In genomic region chr1:198359024-198359653, GRCh38 we compare ENCODE assay signal across 8 cellular contexts.
DNase-seq lines count a peak whose midpoint lies in the region; ATAC-seq and TF ChIP-seq lines count a peak whose summit lies in the region.

No MANE protein-coding gene starts in this region.

- H3K23ac ChIP-seq in H9 (ENCODE audit: insufficient read length, low read depth, low read length), result no peak overlapping the region

- TF ChIP-seq CTCF in A673 (conservative IDR thresholded peaks at IDR 0.05; ENCODE audit: low read depth, low read length) (peak; percentile 64), H9 (conservative IDR thresholded peaks at IDR 0.05) (peak; percentile 65)

- no peak overlapping the region for H3K56ac ChIP-seq in H9 (ENCODE audit: insufficient read length, low read depth, low read length)

- DNase-seq in A673 (ENCODE audit: low spot score) (peak; percentile 35), H9 (no peak), adipocyte (ENCODE audit: low read depth) (peak; percentile 32), kidney tubule cell (ENCODE audit: low spot score) (peak; percentile 15), posterior vena cava (ENCODE audit: low spot score) (no peak)

- H3K27me3 ChIP-seq in A673 (replicated peaks; ENCODE audit: insufficient read depth, low read depth, low read length, poor library complexity) (no peaks in the 10 kb centered on the region), H9 (ENCODE audit: insufficient read depth, low read length) (no peaks in the 10 kb centered on the region), adipocyte (replicated peaks; ENCODE audit: control insufficient read depth, insufficient read depth, low read length) (no peaks in the 10 kb centered on the region)

- H3K79me2 ChIP-seq in H9 (ENCODE audit: insufficient read depth, low read length), result no peaks in the 10 kb centered on the region

- H2BK20ac ChIP-seq in H9 (ENCODE audit: low read depth, low read length, poor library complexity, severe bottlenecking), result no peak overlapping the region

- H3K79me1 ChIP-seq in H9 (ENCODE audit: insufficient read depth, low read depth, low read length, poor library complexity, severe bottlenecking), result no peaks in the 10 kb centered on the region

- H3K4ac ChIP-seq in H9 (ENCODE audit: low read depth, low read length), result no peak overlapping the region

- H3K9me3 ChIP-seq in A673 (ENCODE audit: low read depth, low read length, poor library complexity, severe bottlenecking) (no peaks in the 10 kb centered on the region), H9 (ENCODE audit: control insufficient read depth, low read depth, low read length) (no peaks in the 10 kb centered on the region), adipocyte (ENCODE audit: control insufficient read depth, low read length) (no peaks in the 10 kb centered on the region)

- H3K4me3 ChIP-seq in A673 (ENCODE audit: low read depth, low read length, poor library complexity, severe bottlenecking) (no peak overlapping the region), adipocyte (ENCODE audit: low read length) (no peak overlapping the region)

- H3K18ac ChIP-seq in H9 (ENCODE audit: insufficient read length, low read depth, low read length), result no peak overlapping the region

- no peaks in the 10 kb centered on the region for H3K9me3 Mint-ChIP-seq in H9
- no peaks in the 10 kb centered on the region for H3K9me3 Mint-ChIP-seq in stimulated activated memory B cell treated with anti-CD40 and anti-IgM and Interleukin-4, amounts not matched to agents 10 μg/mL and 1 μg/mL and 100 μg/mL, for 72 hours

- H3K27ac Mint-ChIP-seq in H9, result no peak overlapping the region
- no peak overlapping the region for H3K27ac Mint-ChIP-seq in stimulated activated memory B cell treated with anti-CD40 and anti-IgM and Interleukin-4, amounts not matched to agents 10 μg/mL and 1 μg/mL and 100 μg/mL, for 72 hours

- H3K4me1 Mint-ChIP-seq in H9, result peaks cover 7% of the 10 kb centered on the region in 2 experiments
- no peaks in the 10 kb centered on the region for H3K4me1 Mint-ChIP-seq in stimulated activated memory B cell treated with anti-CD40 and anti-IgM and Interleukin-4, amounts not matched to agents 10 μg/mL and 1 μg/mL and 100 μg/mL, for 72 hours

- H4K8ac ChIP-seq in H9 (replicated peaks; ENCODE audit: insufficient read length, low read depth, low read length), result no peak overlapping the region

- H2AFZ ChIP-seq in H9 (ENCODE audit: low read length), result no peak overlapping the region

- no peak overlapping the region for H4K5ac ChIP-seq in H9 (ENCODE audit: insufficient read length, low read depth, low read length)

- H2BK5ac ChIP-seq in H9 (ENCODE audit: insufficient read length, low read length), result no peak overlapping the region

- no peak overlapping the region for H3K4me2 ChIP-seq in H9 (ENCODE audit: insufficient read depth, insufficient read length, low read length)

- POLR2A ChIA-PET in A673 (lab: Charles Lee; ENCODE audit: low non-redundant PET), result no interaction called here

- no peak overlapping the region for H2BK15ac ChIP-seq in H9 (ENCODE audit: low read depth, low read length)

- H2BK12ac ChIP-seq in H9 (ENCODE audit: insufficient read length, low read depth, low read length), result no peak overlapping the region

- no CpG with 5 or more reads among the region's 6 CpGs for WGBS in H9 (ENCODE audit: extremely low coverage, insufficient read length, low lambda C conversion rate)

- H3K4me1 ChIP-seq in A673 (ENCODE audit: insufficient read depth, low read length, poor library complexity, severe bottlenecking) (no peaks in the 10 kb centered on the region), H9 (ENCODE audit: insufficient read depth, low read length) (peaks cover 2% of the 10 kb centered on the region; the same call in 1 of the 2 replicates), adipocyte (ENCODE audit: control insufficient read depth, insufficient read depth, low read length) (peaks cover 6% of the 10 kb centered on the region)

- H3K36me3 Mint-ChIP-seq in H9 (ENCODE audit: insufficient read depth in 1 of 3, low read depth in 3 of 3), result no peaks in the 10 kb centered on the region
- H3K36me3 Mint-ChIP-seq in stimulated activated memory B cell treated with anti-CD40 and anti-IgM and Interleukin-4, amounts not matched to agents 10 μg/mL and 1 μg/mL and 100 μg/mL, for 72 hours, result no peaks in the 10 kb centered on the region

- H4K20me1 ChIP-seq in H9 (ENCODE audit: control insufficient read depth, insufficient read depth, insufficient read length), result no peaks in the 10 kb centered on the region

- H2AK5ac ChIP-seq in H9 (ENCODE audit: insufficient read length, low read length), result no peak overlapping the region

- no peaks in the 10 kb centered on the region for H3K27me3 Mint-ChIP-seq in H9 (ENCODE audit: low read depth)
- H3K27me3 Mint-ChIP-seq in stimulated activated memory B cell treated with anti-CD40 and anti-IgM and Interleukin-4, amounts not matched to agents 10 μg/mL and 1 μg/mL and 100 μg/mL, for 72 hours, result peaks cover 10% of the 10 kb centered on the region

- H2BK120ac ChIP-seq in H9 (ENCODE audit: low read depth, low read length, poor library complexity, severe bottlenecking), result no peak overlapping the region

- no peak overlapping the region for H3K4me3 Mint-ChIP-seq in H9
- H3K4me3 Mint-ChIP-seq in stimulated activated memory B cell treated with anti-CD40 and anti-IgM and Interleukin-4, amounts not matched to agents 10 μg/mL and 1 μg/mL and 100 μg/mL, for 72 hours, result no peak overlapping the region

- no peak overlapping the region for H3T11ph ChIP-seq in H9 (ENCODE audit: low read length)

- CTCF ChIA-PET in A673 (lab: Charles Lee), result no interaction called here

- BruUV-seq in A673 (replicated peaks; lab: Mats Ljungman, UMichigan), result no TSS peak

- no peak for ATAC-seq in stimulated activated memory B cell treated with anti-CD40 and anti-IgM and Interleukin-4, amounts not matched to agents 10 μg/mL and 1 μg/mL and 100 μg/mL, for 72 hours
- ATAC-seq in HG02973 (IDR thresholded peaks at IDR 0.05; ENCODE audit: unreplicated experiment) (no peak), GM19397 (IDR thresholded peaks at IDR 0.05; ENCODE audit: unreplicated experiment) (no peak)

- intact Hi-C loops in A673 (cut with micrococcal nuclease; ENCODE audit: unreplicated experiment) (loop anchor here (5.0 to 10.0 kb wide), 2 partner anchors 272 to 444 kb away; partner anchors contain the start of gene LHX9), posterior vena cava (cut with DNase I) (loop anchor here in 1 of 2 donors (10.0 kb wide), 1 partner anchor 274 kb away; no protein-coding TSS in a partner anchor)

- H3K36me3 ChIP-seq in A673 (ENCODE audit: insufficient read depth, low read length, poor library complexity, severe bottlenecking) (no peaks in the 10 kb centered on the region), adipocyte (ENCODE audit: control insufficient read depth, insufficient read depth, low read length, severe bottlenecking) (no peaks in the 10 kb centered on the region)

- no peak overlapping the region for H3K14ac ChIP-seq in H9 (ENCODE audit: insufficient read depth, low read length)

- no peaks in the 10 kb centered on the region for H3K23me2 ChIP-seq in H9 (ENCODE audit: insufficient read length, low read depth, low read length, poor library complexity, severe bottlenecking)

- H4K91ac ChIP-seq in H9 (ENCODE audit: insufficient read length, low read depth, low read length), result no peak overlapping the region

- no peak overlapping the region for H3K9ac ChIP-seq in H9 (ENCODE audit: extremely low read depth, insufficient read length, low read length)
- H3K9ac ChIP-seq in adipocyte (ENCODE audit: low read length), result no peak overlapping the region

- H3K27ac ChIP-seq in A673 (ENCODE audit: low read depth, low read length, poor library complexity, severe bottlenecking), result no peak overlapping the region
- H3K27ac ChIP-seq in H9 (ENCODE audit: insufficient read length, low read depth, low read length), result no peak overlapping the region

Comparison
In these comparisons a context has a peak if more than half of its experiments do, and no peak if none do; other contexts are left out.
1. DNase-seq: peak in A673 (single experiment), adipocyte (single experiment) and kidney tubule cell (single experiment); none in H9 (single experiment) and posterior vena cava (single experiment).